8 cellular contexts compared by ENCODE assay signal in the genomic region with DNA sequence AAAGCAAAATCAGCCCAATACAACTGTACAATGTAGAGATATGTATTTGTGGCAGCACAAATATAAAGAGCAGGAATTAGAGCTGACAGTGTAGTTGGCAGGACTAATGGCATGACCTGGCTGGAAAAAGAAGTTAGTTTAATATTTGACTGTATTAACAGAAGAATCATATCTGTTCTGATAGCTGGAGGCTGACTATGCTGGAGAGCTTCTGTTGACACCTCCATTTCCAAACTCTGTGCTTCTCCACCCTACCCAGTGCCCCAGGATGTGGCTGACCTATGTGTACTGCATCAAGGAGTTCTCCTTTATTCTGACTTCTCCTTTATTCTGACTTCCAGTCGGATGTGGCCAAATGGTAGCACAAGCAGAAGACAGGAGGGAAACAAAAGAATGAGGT.
"Had no signal": no experiment of that assay in that cellular context is flagged by ENCODE, and none has a peak within 500 bp of the region (broad histone marks: within the 10 kb centered on the region; RNA-seq: fewer than 3 reads in every experiment).

No MANE protein-coding gene starts in this region.

- H3K36me3 ChIP-seq: HAP-1 had no signal

- H3K4me3 ChIP-seq: GM23248, HAP-1 had no signal

- H3K4me1 ChIP-seq: HAP-1 had no signal

- ATAC-seq: HCT116 had no signal

- H2AFZ ChIP-seq: GM23248 had no signal

- H3K27ac ChIP-seq: GM23248, HL-60 had no signal

- H3K9ac ChIP-seq: GM23248 had no signal

- H3K9me3 ChIP-seq: HAP-1 had no signal

- DNase-seq: GM23248, GOT3, H7, HFFc6, IMR-90 had no signal
